ENCODE assay signal across 8 cellular contexts in genomic region chr12:57089259-57090245, GRCh38. TPM values are rescaled to one million over a fixed set of nuclear protein-coding genes. Genes with fewer than 3 reads are reported as not detected.
DNase-seq lines count a peak whose midpoint lies in the region; ATAC-seq, FAIRE-seq and TF ChIP-seq lines count a peak whose summit lies in the region.

No MANE protein-coding gene starts in this region.

- H3K9me3 Mint-ChIP-seq in activated naive CD4-positive, alpha-beta T cell treated with anti-CD3 and anti-CD28 coated beads, Interleukin-2, amount 10 ng/mL, durations not matched to agents 7 days and 5 days: no peaks in the 10 kb centered on the region
- H3K9me3 Mint-ChIP-seq in neural progenitor cell: no peaks in the 10 kb centered on the region

- H3K36me3 ChIP-seq in OCI-LY7 (ENCODE audit: insufficient read depth, low read length) (peaks cover 18% of the 10 kb centered on the region; the same call in 1 of the 2 replicates), neural progenitor cell (no peaks in the 10 kb centered on the region)

- peak overlapping the region; percentile 84 for H3K27ac Mint-ChIP-seq in activated naive CD4-positive, alpha-beta T cell treated with anti-CD3 and anti-CD28 coated beads, Interleukin-2, amount 10 ng/mL, durations not matched to agents 7 days and 5 days
- peak overlapping the region; percentile 55 for H3K27ac Mint-ChIP-seq in neural progenitor cell

- H3K36me3 Mint-ChIP-seq in activated naive CD4-positive, alpha-beta T cell treated with anti-CD3 and anti-CD28 coated beads, Interleukin-2, amount 10 ng/mL, durations not matched to agents 7 days and 5 days: peaks cover 19% of the 10 kb centered on the region
- H3K36me3 Mint-ChIP-seq in neural progenitor cell: peaks cover 15% of the 10 kb centered on the region

- H3K4me3 ChIP-seq in OCI-LY7 (ENCODE audit: low read depth, low read length, poor library complexity, severe bottlenecking) (peak overlapping the region; percentile 80), neural progenitor cell (peak overlapping the region; percentile 63)

- no peaks in the 10 kb centered on the region for H4K20me1 ChIP-seq in OCI-LY7 (ENCODE audit: insufficient read depth, low read length)
- peaks cover 38% of the 10 kb centered on the region for H4K20me1 ChIP-seq in neural progenitor cell (ENCODE audit: low read depth)

- intact Hi-C loops in OCI-LY7 (cut with micrococcal nuclease; ENCODE audit: unreplicated experiment): loop anchor here (5.0 kb wide), 2 partner anchors 402 to 712 kb away; partner anchors contain the start of gene PTGES3

- no peaks in the 10 kb centered on the region for H3K9me2 ChIP-seq in OCI-LY7 (ENCODE audit: insufficient read depth, low read length)

- peak overlapping the region; percentile 88 for H3K4me3 Mint-ChIP-seq in activated naive CD4-positive, alpha-beta T cell treated with anti-CD3 and anti-CD28 coated beads, Interleukin-2, amount 10 ng/mL, durations not matched to agents 7 days and 5 days
- peak overlapping the region; percentile 95 for H3K4me3 Mint-ChIP-seq in neural progenitor cell

- no peaks in the 10 kb centered on the region for H3K79me2 ChIP-seq in OCI-LY7 (ENCODE audit: insufficient read depth, low read depth, low read length)
- H3K79me2 ChIP-seq in neural progenitor cell (ENCODE audit: low read depth): peaks cover 28% of the 10 kb centered on the region

- peak overlapping the region; percentile 24 for H3K27ac ChIP-seq in OCI-LY7 (ENCODE audit: low read depth, low read length, poor library complexity, severe bottlenecking)
- H3K27ac ChIP-seq in neural progenitor cell: no peak overlapping the region

- no peaks in the 10 kb centered on the region for H3K27me3 ChIP-seq in neural progenitor cell

- peak; percentile 28 for TF ChIP-seq POLR2A in GM15510 (IDR thresholded peaks at IDR 0.05; ENCODE audit: borderline replicate concordance, extremely low read depth, insufficient read length)

- TF ChIP-seq CTCF in OCI-LY7 (conservative IDR thresholded peaks at IDR 0.05; ENCODE audit: low read length) (no peak), neural progenitor cell (IDR thresholded peaks at IDR 0.05) (no peak)

- H3K4me2 ChIP-seq in OCI-LY7 (ENCODE audit: low read length) (peak overlapping the region; percentile 91), neural progenitor cell (peak overlapping the region; percentile 96)

- POLR2A ChIA-PET in OCI-LY7 (lab: Charles Lee): interaction anchor here (0.9 to 1.7 kb wide), 3 partner anchors 10 to 21 kb away, joined by 5 to 6 read pairs (median 6); partner anchors contain the start of genes NEMP1 and STAT6

- H3K9ac ChIP-seq in neural progenitor cell: peak overlapping the region; percentile 0

- H3K4me1 Mint-ChIP-seq in activated naive CD4-positive, alpha-beta T cell treated with anti-CD3 and anti-CD28 coated beads, Interleukin-2, amount 10 ng/mL, durations not matched to agents 7 days and 5 days: peaks cover 73% of the 10 kb centered on the region
- peaks cover 67% of the 10 kb centered on the region for H3K4me1 Mint-ChIP-seq in neural progenitor cell

- H3F3A ChIP-seq in neural progenitor cell (ENCODE audit: low read depth): peaks cover 49% of the 10 kb centered on the region

- DNase-seq in OCI-LY7 (ENCODE audit: low spot score) (peak; percentile 35), frontal cortex (ENCODE audit: low spot score in 2 of 2) (peak; percentile 48 to 50), neural progenitor cell (ENCODE audit: low spot score) (peak; percentile 64), urothelium cell line (ENCODE audit: low spot score) (peak; percentile 56), NCI-H1048 (lab: John Stamatoyannopoulos, UW) (no peak)
- DNase-seq in activated naive CD4-positive, alpha-beta T cell treated with anti-CD3 and anti-CD28 coated beads, Interleukin-2, amount 10 ng/mL, durations not matched to agents 7 days and 5 days: peak; percentile 68

- CTCF ChIA-PET in OCI-LY7 (lab: Charles Lee; ENCODE audit: unreplicated experiment): interaction anchor here (0.6 to 1.3 kb wide), 2 partner anchors 15 to 19 kb away, joined by 3 read pairs; no protein-coding TSS in a partner anchor
- CTCF ChIA-PET in activated naive CD4-positive, alpha-beta T cell treated with anti-CD3 and anti-CD28 coated beads, Interleukin-2, amount 10 ng/mL, durations not matched to agents 7 days and 5 days (lab: Charles Lee): interaction anchor here (1.6 to 4.7 kb wide), 3 partner anchors 9 to 19 kb away, joined by 5 to 76 read pairs (median 8); partner anchors contain the start of gene NEMP1

- ATAC-seq in GM18868 (IDR thresholded peaks at IDR 0.05; ENCODE audit: unreplicated experiment): no peak

- H2AFZ ChIP-seq in OCI-LY7 (ENCODE audit: low read length): peak overlapping the region; percentile 1; the same call in 1 of the 2 replicates
- no peak overlapping the region for H2AFZ ChIP-seq in neural progenitor cell (replicated peaks)

- H3K27me3 Mint-ChIP-seq in activated naive CD4-positive, alpha-beta T cell treated with anti-CD3 and anti-CD28 coated beads, Interleukin-2, amount 10 ng/mL, durations not matched to agents 7 days and 5 days: no peaks in the 10 kb centered on the region
- peaks cover 7% of the 10 kb centered on the region for H3K27me3 Mint-ChIP-seq in neural progenitor cell (ENCODE audit: insufficient read depth, low read depth)

- H3K4me1 ChIP-seq in OCI-LY7 (ENCODE audit: insufficient read depth, low read length, poor library complexity, severe bottlenecking): peaks cover 51% of the 10 kb centered on the region
- H3K4me1 ChIP-seq in neural progenitor cell: peaks cover 29% of the 10 kb centered on the region

- no peaks in the 10 kb centered on the region for H3K9me3 ChIP-seq in OCI-LY7 (ENCODE audit: low read length)
- H3K9me3 ChIP-seq in neural progenitor cell (ENCODE audit: low read depth): no peaks in the 10 kb centered on the region

- FAIRE-seq in frontal cortex (lab: Jason Lieb, UNC): no peak
- no peak for FAIRE-seq in urothelium cell line (lab: Jason Lieb, UNC)

- no TSS peak for BruUV-seq in OCI-LY7 (replicated peaks; lab: Mats Ljungman, UMichigan)

RNA-seq across cellular contexts. Expression of gene NAB2, which starts 0.6 kb away (rescaled TPM):
- 8.5 and 9.6 TPM in 2 replicates for total RNA-seq in OCI-LY7 (2014; rRNA removed; shearing (Covaris generic))
- total RNA-seq in OCI-LY7 (2022) (4.7 and 6.8 TPM in 2 replicates), frontal cortex (30.2 TPM), neural progenitor cell (ENCODE audit: low replicate concordance) (19.8 and 41.3 TPM in 2 replicates)

RNA-seq across cellular contexts. Expression of gene NEMP1, which starts 11.0 kb away (rescaled TPM):
- 39.8 and 45.7 TPM in 2 replicates for total RNA-seq in OCI-LY7 (2014; rRNA removed; shearing (Covaris generic))
- total RNA-seq in OCI-LY7 (2022) (85.2 and 86.3 TPM in 2 replicates), frontal cortex (5.3 TPM), neural progenitor cell (ENCODE audit: low replicate concordance) (55.3 and 72.0 TPM in 2 replicates)

RNA-seq across cellular contexts. Expression of gene STAT6, which starts 21.6 kb away (rescaled TPM):
- total RNA-seq in OCI-LY7 (2014; rRNA removed; shearing (Covaris generic)): 72.3 and 73.6 TPM in 2 replicates
- total RNA-seq in OCI-LY7 (2022): 118 and 128 TPM in 2 replicates
- total RNA-seq in frontal cortex: 2.4 TPM
- 12.9 and 21.6 TPM in 2 replicates for total RNA-seq in neural progenitor cell (ENCODE audit: low replicate concordance)

RNA-seq across cellular contexts. Expression of gene LRP1, which starts 38.7 kb away (rescaled TPM):
- 1.1 and 2.2 TPM in 2 replicates for total RNA-seq in OCI-LY7 (2014; rRNA removed; shearing (Covaris generic))
- 2.3 and 4.4 TPM in 2 replicates for total RNA-seq in OCI-LY7 (2022)
- 63.2 TPM for total RNA-seq in frontal cortex
- 13.9 and 31.9 TPM in 2 replicates for total RNA-seq in neural progenitor cell (ENCODE audit: low replicate concordance)

RNA-seq across cellular contexts. Expression of gene MYO1A, which starts 39.6 kb away (rescaled TPM):
- total RNA-seq in OCI-LY7 (2014; rRNA removed; shearing (Covaris generic)): 0.05 and 0.47 TPM in 2 replicates
- total RNA-seq in OCI-LY7 (2022) (0.19 and 0.79 TPM in 2 replicates), frontal cortex (not detected), neural progenitor cell (ENCODE audit: low replicate concordance) (0.19 TPM in 1 of 2 replicates, not detected in the other)
